2 cellular contexts compared by ENCODE assay signal in genomic region chr20:4469910-4470309, GRCh38.
TF ChIP-seq lines count a peak whose summit lies in the region.

No MANE protein-coding gene starts in this region.

TF ChIP-seq in IMR-90, 13 proteins besides CTCF, POLR2A, EP300 and RAD21 (continued from another document):
- TF ChIP-seq ELK1 (IDR thresholded peaks at IDR 0.05; ENCODE audit: borderline replicate concordance, low read depth, low read length) (no peak), NFE2L2 (IDR thresholded peaks at IDR 0.05; ENCODE audit: low read depth, low read length) (no peak), FOS (IDR thresholded peaks at IDR 0.05; ENCODE audit: low read depth, low read length) (no peak), SMC3 (IDR thresholded peaks at IDR 0.05; ENCODE audit: low read depth, low read length) (no peak), RCOR1 (IDR thresholded peaks at IDR 0.05; ENCODE audit: insufficient replicate concordance, low read length) (no peak), USF2 (IDR thresholded peaks at IDR 0.05; ENCODE audit: low read depth, low read length) (no peak), MXI1 (IDR thresholded peaks at IDR 0.05; ENCODE audit: borderline replicate concordance, low read depth, low read length) (no peak)

TF ChIP-seq in SK-N-SH treated with all-trans-retinoic acid at 6 μM for 48 hours, 23 proteins besides CTCF, POLR2A, EP300 and RAD21 (continued from another document):
- TF ChIP-seq PATZ1 (CRISPR knock-in tag; IDR thresholded peaks at IDR 0.05; ENCODE audit: borderline replicate concordance) = no peak
